ENCODE assay signal across 8 cellular contexts in the genomic region with DNA sequence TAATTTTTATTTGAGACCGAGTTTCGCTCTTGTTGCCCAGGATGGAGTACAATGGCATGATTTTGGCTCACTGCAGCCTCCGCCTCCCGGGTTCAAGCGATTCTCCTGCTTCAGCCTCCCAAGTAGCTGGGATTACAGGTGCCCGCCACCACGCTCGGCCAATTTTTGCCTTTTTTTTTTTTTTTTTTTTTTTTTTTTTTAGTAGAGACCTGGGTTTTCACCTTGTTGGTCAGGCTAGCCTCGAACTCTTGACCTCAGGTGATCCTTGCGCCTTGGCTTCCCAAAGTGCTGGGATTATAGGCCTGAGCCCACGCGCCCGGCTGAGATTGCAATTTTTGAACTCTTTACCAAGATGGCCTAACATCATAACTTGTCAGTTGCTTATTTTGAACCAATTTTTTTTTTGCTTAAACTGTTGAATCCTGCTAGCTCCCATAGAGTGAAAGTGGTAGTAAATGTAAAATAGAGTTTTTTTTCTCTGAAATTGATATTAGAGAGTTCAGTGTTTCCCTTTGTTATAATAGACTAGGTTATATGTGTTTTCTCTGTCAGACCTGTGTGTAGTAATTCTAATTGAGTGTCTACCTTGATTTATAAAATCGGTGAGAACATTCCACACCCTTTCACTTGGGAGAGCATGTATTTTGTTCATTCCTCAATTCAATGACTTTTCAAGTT. TPM values are rescaled to one million over a fixed set of nuclear protein-coding genes. Genes with fewer than 3 reads are reported as not detected.
DNase-seq lines count a peak whose midpoint lies in the region; ATAC-seq and TF ChIP-seq lines count a peak whose summit lies in the region.

No MANE protein-coding gene starts in this region.

- ATAC-seq in GM21515 (IDR thresholded peaks at IDR 0.05; ENCODE audit: unreplicated experiment): no peak

- intact Hi-C loops in colonic mucosa (cut with DNase I): no loop called here

- no peaks in the 10 kb centered on the region for H3K36me3 ChIP-seq in colonic mucosa

- H3K4me3 Mint-ChIP-seq in IgD-negative memory B cell (peak overlapping the region; percentile 92 to 100 (median 100)), nephron (peak overlapping the region; percentile 79 to 82 (median 80))

- H3K4me3 ChIP-seq in AG09309 (ENCODE audit: control insufficient read depth, low read depth, low read length): peak overlapping the region; percentile 37
- H3K4me3 ChIP-seq in colonic mucosa: peak overlapping the region; percentile 72

- DNase-seq in AG09309 (ENCODE audit: low read depth) (no peak), colonic mucosa (no peak), NCI-H345 (lab: John Stamatoyannopoulos, UW) (no peak), T-helper 9 cell (no peak), NCI-H2227 (lab: John Stamatoyannopoulos, UW; ENCODE audit: unreplicated experiment) (no peak)

- H3K9me3 Mint-ChIP-seq in IgD-negative memory B cell (no peaks in the 10 kb centered on the region), nephron (no peaks in the 10 kb centered on the region)

- H3K4me1 Mint-ChIP-seq in IgD-negative memory B cell: peaks cover 40 to 55% (median 48%) of the 10 kb centered on the region in 3 donors
- H3K4me1 Mint-ChIP-seq in nephron: peaks cover 47% of the 10 kb centered on the region

- H3K27ac ChIP-seq in colonic mucosa: no peak overlapping the region

- peak overlapping the region; percentile 67 to 99 (median 82) for H3K27ac Mint-ChIP-seq in IgD-negative memory B cell
- peak overlapping the region in 2 of 3 experiments; percentile 37 to 82 for H3K27ac Mint-ChIP-seq in nephron

- H3K4me1 ChIP-seq in colonic mucosa: peaks cover 4% of the 10 kb centered on the region

- H3K36me3 Mint-ChIP-seq in IgD-negative memory B cell (peaks cover 12% of the 10 kb centered on the region), nephron (ENCODE audit: low read depth) (peaks cover 49% of the 10 kb centered on the region)

- H3K9me3 ChIP-seq in colonic mucosa: no peaks in the 10 kb centered on the region

- H3K27me3 Mint-ChIP-seq in IgD-negative memory B cell (no peaks in the 10 kb centered on the region), nephron (ENCODE audit: low read depth) (no peaks in the 10 kb centered on the region)

- H3K27me3 ChIP-seq in colonic mucosa: no peaks in the 10 kb centered on the region

- H3K9ac ChIP-seq in colonic mucosa (ENCODE audit: low read depth in 2 of 2, low read length in 2 of 2): peak overlapping the region in 1 of 2 donors; percentile 40

- TF ChIP-seq CTCF in AG09309 (IDR thresholded peaks at IDR 0.05; ENCODE audit: control insufficient read depth, insufficient read depth, low read depth, low read length, missing control alignments): no peak
- TF ChIP-seq CTCF in colonic mucosa (IDR thresholded peaks at IDR 0.05): no peak
- no peak for TF ChIP-seq CTCF in nephron (IDR thresholded peaks at IDR 0.05; ENCODE audit: unreplicated experiment in 3 of 3)

RNA-seq across cellular contexts. Expression of gene GPBP1, which starts 3.8 kb away (rescaled TPM):
- polyA plus RNA-seq in IgD-negative memory B cell: 83.3 TPM
- 10 to 100 TPM; 46.5 to 73.8 TPM for total RNA-seq in colonic mucosa
